Comparison of ENCODE assay signal across 8 cellular contexts in the genomic region with DNA sequence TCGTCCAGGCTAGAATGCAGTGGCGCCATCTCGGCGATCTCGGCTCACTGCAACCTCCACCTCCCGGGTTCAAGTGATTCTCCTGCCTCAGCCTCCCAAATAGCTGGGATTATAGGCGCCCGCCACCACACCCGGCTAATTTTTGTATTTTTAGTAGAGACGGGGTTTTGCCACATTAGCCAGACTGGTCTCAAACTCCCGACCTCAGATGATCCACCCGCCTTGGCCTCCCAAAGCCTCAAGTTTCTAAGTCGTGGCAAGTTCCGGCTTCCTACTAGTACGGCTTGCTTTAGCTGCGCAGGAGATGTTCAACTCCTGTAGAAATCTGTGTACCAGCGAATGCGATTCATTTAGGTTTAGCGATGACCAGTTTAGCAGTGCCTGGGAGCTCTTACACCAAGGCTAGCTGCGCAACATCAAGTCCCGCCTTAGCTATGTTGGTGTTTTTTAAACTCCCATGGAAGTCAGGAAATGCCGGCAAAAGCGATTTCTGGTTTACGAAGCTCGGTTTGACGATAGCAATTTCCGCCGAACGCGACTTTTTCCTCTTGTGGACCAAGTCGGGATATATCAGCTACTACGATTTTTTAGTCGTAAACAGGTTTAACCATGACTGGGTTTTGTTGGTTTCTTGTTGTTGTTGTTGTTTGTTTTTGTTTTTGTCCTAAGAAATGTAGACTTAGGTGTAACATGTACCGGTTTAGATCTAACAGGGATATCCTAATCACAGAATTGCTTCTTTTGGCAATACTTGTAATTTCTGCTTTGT. TPM values are rescaled to one million over a fixed set of nuclear protein-coding genes. Genes with fewer than 3 reads are reported as not detected.
DNase-seq lines count a peak whose midpoint lies in the region; ATAC-seq and TF ChIP-seq lines count a peak whose summit lies in the region.

No MANE protein-coding gene starts in this region.

- 27 to 29% methylated on average over 34 of the region's 34 CpGs for WGBS in GM23248 (ENCODE audit: low coverage in 1 of 2, low lambda C conversion rate in 2 of 2, missing lambda C conversion rate in 2 of 2), 2 experiments
- 11 to 24% methylated on average over 33 to 34 of the region's 34 CpGs for WGBS in body of pancreas, 2 donors
- WGBS in liver: 13% methylated on average over 34 of the region's 34 CpGs

- H3K4me1 ChIP-seq in GM23248 (ENCODE audit: insufficient read depth): no peaks in the 10 kb centered on the region
- H3K4me1 ChIP-seq in body of pancreas: peaks cover 15% of the 10 kb centered on the region
- peaks cover 0 to 12% (median 4%) of the 10 kb centered on the region in 4 donors for H3K4me1 ChIP-seq in liver (ENCODE audit: control insufficient read depth in 4 of 4, insufficient read depth in 4 of 4, low read length in 3 of 4)

- in situ Hi-C loops in GM23248 (cut with MboI): no loop called here

- peak overlapping the region; percentile 64 for H3K4me2 ChIP-seq in GM23248 (ENCODE audit: unreplicated experiment)

- intact Hi-C loops in body of pancreas (cut with DNase I): loop anchor here (10.0 kb wide), 1 partner anchor 49 kb away; no protein-coding TSS in a partner anchor

- H3K79me2 ChIP-seq in GM23248 (ENCODE audit: insufficient read depth): no peaks in the 10 kb centered on the region

- peak in 1 of 3 donors; percentile 5 for TF ChIP-seq POLR2A in body of pancreas (IDR thresholded peaks at IDR 0.05)

- H4K20me1 ChIP-seq in GM23248 (ENCODE audit: insufficient read depth): no peaks in the 10 kb centered on the region

- peaks cover 24% of the 10 kb centered on the region for H3F3A ChIP-seq in GM23248 (ENCODE audit: insufficient read depth)

- H3K27me3 ChIP-seq in GM23248 (replicated peaks; ENCODE audit: insufficient read depth) (no peaks in the 10 kb centered on the region), body of pancreas (peaks cover 5 to 47% of the 10 kb centered on the region in 2 donors), liver (ENCODE audit: control insufficient read depth in 4 of 4, insufficient read depth in 4 of 4, low read length in 3 of 4) (peaks cover 0 to 20% (median 8%) of the 10 kb centered on the region in 4 donors)

- peak overlapping the region; percentile 89 for H2AFZ ChIP-seq in GM23248

- H3K9me2 ChIP-seq in GM23248 (ENCODE audit: insufficient read depth): no peaks in the 10 kb centered on the region

- DNase-seq in AG08395 (ENCODE audit: low spot score): peak; percentile 5
- peak; percentile 48 for DNase-seq in GM23248
- DNase-seq in SKM-1 (lab: John Stamatoyannopoulos, UW; ENCODE audit: unreplicated experiment): peak; percentile 29
- peak in 1 of 4 donors; percentile 20 for DNase-seq in body of pancreas
- DNase-seq in stimulated activated naive CD4-positive, alpha-beta T cell treated with Interleukin-2 at 50 U/mL for 16 hours (lab: John Stamatoyannopoulos, UW): peak; percentile 55
- no peak for DNase-seq in ecto neural progenitor cell (ENCODE audit: low spot score)

- H3K36me3 ChIP-seq in GM23248 (ENCODE audit: low read depth) (no peaks in the 10 kb centered on the region), body of pancreas (replicated peaks in 1 of 2; ENCODE audit: insufficient read depth in 1 of 2, low read depth in 2 of 2) (no peaks in the 10 kb centered on the region), liver (ENCODE audit: control insufficient read depth in 4 of 4, insufficient read depth in 3 of 4, low read depth in 1 of 4, low read length in 3 of 4) (no peaks in the 10 kb centered on the region)

- TF ChIP-seq CTCF in body of pancreas (IDR thresholded peaks at IDR 0.05) (no peak), liver (IDR thresholded peaks at IDR 0.05; ENCODE audit: low read depth, low read length, missing input control) (no peak)

- ATAC-seq in body of pancreas: no peak
- no peak for ATAC-seq in GM18867 (IDR thresholded peaks at IDR 0.05; ENCODE audit: unreplicated experiment)

- no peaks in the 10 kb centered on the region for H3K9me3 ChIP-seq in GM23248 (ENCODE audit: low read depth)
- peaks cover 0 to 4% (median 0%) of the 10 kb centered on the region in 3 donors for H3K9me3 ChIP-seq in body of pancreas
- H3K9me3 ChIP-seq in liver (ENCODE audit: control insufficient read depth in 4 of 4, low read length in 3 of 4): peaks cover 0 to 39% (median 8%) of the 10 kb centered on the region in 4 donors

- H3K4me3 ChIP-seq in GM23248 (peak overlapping the region; percentile 71), body of pancreas (no peak overlapping the region), liver (ENCODE audit: low read depth in 1 of 3, low read length in 3 of 3) (peak overlapping the region in 1 of 3 donors; percentile 16)

- H3K27ac ChIP-seq in GM23248 (peak overlapping the region; percentile 88), body of pancreas (peak overlapping the region in 3 of 4 donors; percentile 18 to 87 (median 49)), liver (ENCODE audit: low read depth in 1 of 2, low read length in 2 of 2) (peak overlapping the region; percentile 63 to 64)

- no peak for TF ChIP-seq RAD21 in liver (IDR thresholded peaks at IDR 0.05)

- H3K9ac ChIP-seq in GM23248 (peak overlapping the region; percentile 85), liver (ENCODE audit: low read depth in 1 of 2, low read length in 2 of 2) (peak overlapping the region in 1 of 2 donors; percentile 49)

TF ChIP-seq in liver, 16 proteins besides CTCF, POLR2A, EP300 and RAD21:
- TF ChIP-seq FOXA1 (IDR thresholded peaks at IDR 0.05) (no peak), TAF1 (conservative IDR thresholded peaks at IDR 0.05) (peak; percentile 7), RXRA (IDR thresholded peaks at IDR 0.05) (no peak), SP1 (IDR thresholded peaks at IDR 0.05) (no peak)
TF ChIP-seq in liver: peak in this region for 1.

RNA-seq across cellular contexts. Expression of a gene that starts 46.4 kb away (rescaled TPM):
- total RNA-seq in GM23248 (2014; rRNA removed; shearing (Covaris generic)): 0.13 and 1.2 TPM in 2 replicates
- polyA plus RNA-seq in GM23248 (2016; fragmentation: Nextera tagmentation; extraction: Ambion mirVana) (0.35 and 0.56 TPM in 2 replicates), liver (under 1 TPM; 0.49 to 0.58 TPM)
- total RNA-seq in body of pancreas (1 to 10 TPM in 1 of 2 donors, under 1 TPM in 1; 0.99 to 1.3 TPM), liver (1 to 10 TPM in 1 of 2 donors, under 1 TPM in 1; 0.84 to 2.0 TPM)
